In the genomic region with DNA sequence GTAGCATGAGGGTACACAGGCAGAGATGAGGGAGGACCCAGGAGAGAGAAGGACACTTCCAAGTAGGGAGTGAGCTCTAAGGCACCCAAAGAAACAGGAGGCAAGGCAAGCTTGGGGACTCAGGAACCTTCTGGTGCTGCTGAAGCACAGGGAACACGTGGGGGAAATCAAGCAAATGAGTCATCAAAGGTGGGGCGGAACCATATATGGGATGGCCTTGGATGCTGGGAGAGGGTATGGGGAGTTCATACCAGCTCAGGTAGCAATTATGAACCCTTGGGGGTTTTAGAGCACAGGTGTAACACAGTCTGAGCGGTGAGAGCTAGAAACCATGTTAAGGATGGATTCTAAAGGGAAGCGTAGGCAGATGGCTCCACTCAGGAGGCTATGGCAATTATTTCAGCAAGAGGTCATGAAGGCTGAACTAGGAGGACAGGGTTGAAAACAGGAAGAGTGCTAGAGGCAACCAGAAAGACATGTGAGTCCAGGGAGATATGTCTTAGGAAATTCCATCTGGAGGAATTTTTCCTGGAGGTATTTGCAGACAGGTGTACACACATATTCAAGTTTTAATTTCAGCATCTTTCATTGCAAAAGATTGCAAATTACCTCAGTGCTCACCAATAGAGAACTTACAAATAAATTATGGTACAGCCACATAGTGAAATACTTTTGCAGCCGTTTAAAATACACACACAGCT, we compare ENCODE assay signal across 12 cellular contexts.
DNase-seq lines count a peak whose midpoint lies in the region; ATAC-seq and TF ChIP-seq lines count a peak whose summit lies in the region.
"Had no signal": no experiment of that assay in that cellular context is flagged by ENCODE, and none has a peak within 500 bp of the region (broad histone marks: within the 10 kb centered on the region; RNA-seq: fewer than 3 reads in every experiment).

No MANE protein-coding gene starts in this region.

- 72% methylated on average over 5 of the region's 5 CpGs for WGBS in mammary epithelial cell (ENCODE audit: low coverage, missing lambda C conversion rate)
- WGBS in mesenchymal stem cell = 54% methylated on average over 4 of the region's 5 CpGs
- WGBS in thyroid gland, 2 donors = 73 to 88% methylated on average over 5 of the region's 5 CpGs

- H3K27me3 Mint-ChIP-seq in neural progenitor cell (ENCODE audit: insufficient read depth, low read depth) = peaks cover 2% of the 10 kb centered on the region

- peak; percentile 17 for DNase-seq in KBM-7
- peak; percentile 57 for DNase-seq in mammary epithelial cell
- DNase-seq in mesenchymal stem cell = peak; percentile 24
- no peak for DNase-seq in thyroid gland
- no peak for DNase-seq in neural progenitor cell (ENCODE audit: low spot score)
- no peak for DNase-seq in Ammon's horn (ENCODE audit: low spot score)
- DNase-seq: activated CD4-positive, alpha-beta T cell treated with anti-CD3 and anti-CD28 coated beads for 1 hour; NCI-H2029; stimulated activated naive CD4-positive, alpha-beta T cell treated with Interleukin-2 at 50 U/mL for 16 hours had no signal

- peaks cover 8% of the 10 kb centered on the region for H3F3A ChIP-seq in neural progenitor cell (ENCODE audit: low read depth)

- intact Hi-C loops in mammary epithelial cell (cut with micrococcal nuclease) = loop anchor here (5.0 kb wide), 1 partner anchor 41 kb away; no protein-coding TSS in a partner anchor
- intact Hi-C loops in thyroid gland (cut with DNase I) = no loop called here

- no peak overlapping the region for H2BK5ac ChIP-seq in mesenchymal stem cell (ENCODE audit: low read depth, low read length, poor library complexity, severe bottlenecking)

- H3K9ac ChIP-seq in mammary epithelial cell (ENCODE audit: insufficient read depth, low read length) = no peak overlapping the region
- no peak overlapping the region for H3K9ac ChIP-seq in mesenchymal stem cell (ENCODE audit: low read length)
- no peak overlapping the region for H3K9ac ChIP-seq in neural progenitor cell

- no peaks in the 10 kb centered on the region for H3K9me3 Mint-ChIP-seq in neural progenitor cell
- H3K9me3 Mint-ChIP-seq: mesothelial cell of epicardium had no signal

- peak overlapping the region; percentile 4 to 12 for H2BK12ac ChIP-seq in mesenchymal stem cell (ENCODE audit: low read length in 2 of 2)

- ATAC-seq in GM18907 (IDR thresholded peaks at IDR 0.05; ENCODE audit: unreplicated experiment) = no peak

- no peak for TF ChIP-seq POLR2A in thyroid gland (IDR thresholded peaks at IDR 0.05)

- H3K36me3 ChIP-seq in mammary epithelial cell (ENCODE audit: insufficient read depth, low read length) (no peaks in the 10 kb centered on the region), mesenchymal stem cell (ENCODE audit: control insufficient read depth in 1 of 2, insufficient read depth in 2 of 2, low read depth in 1 of 2, low read length in 2 of 2) (peaks cover 0 to 2% of the 10 kb centered on the region in 2 experiments), thyroid gland (no peaks in the 10 kb centered on the region), neural progenitor cell (no peaks in the 10 kb centered on the region)

- no peaks in the 10 kb centered on the region for H3K9me3 ChIP-seq in mammary epithelial cell (replicated peaks; ENCODE audit: insufficient read depth, low read length)
- H3K9me3 ChIP-seq in mesenchymal stem cell (ENCODE audit: control insufficient read depth, low read length) = no peaks in the 10 kb centered on the region
- H3K9me3 ChIP-seq in thyroid gland = no peaks in the 10 kb centered on the region
- no peaks in the 10 kb centered on the region for H3K9me3 ChIP-seq in neural progenitor cell (ENCODE audit: low read depth)
- H3K9me3 ChIP-seq: psoas muscle had no signal

- TF ChIP-seq CTCF in mammary epithelial cell (conservative IDR thresholded peaks at IDR 0.05 in 1 of 2, IDR thresholded peaks at IDR 0.05 in 1 of 2; ENCODE audit: extremely low read depth in 1 of 2, insufficient read depth in 1 of 2, low read depth in 1 of 2, low read length in 2 of 2) (no peak), thyroid gland (IDR thresholded peaks at IDR 0.05) (no peak), neural progenitor cell (IDR thresholded peaks at IDR 0.05) (no peak)

- H3K27me3 ChIP-seq in mammary epithelial cell (ENCODE audit: insufficient read depth, low read length) (no peaks in the 10 kb centered on the region), mesenchymal stem cell (ENCODE audit: control insufficient read depth in 1 of 2, insufficient read depth in 1 of 2, low read length in 2 of 2) (no peaks in the 10 kb centered on the region), thyroid gland (no peaks in the 10 kb centered on the region), neural progenitor cell (no peaks in the 10 kb centered on the region)

- H3K4me3 Mint-ChIP-seq in neural progenitor cell = no peak overlapping the region
- H3K4me3 Mint-ChIP-seq: mesothelial cell of epicardium had no signal

- H3K79me2 ChIP-seq in mammary epithelial cell (ENCODE audit: insufficient read depth, low read length) (peaks cover 63% of the 10 kb centered on the region), neural progenitor cell (ENCODE audit: low read depth) (no peaks in the 10 kb centered on the region)

- BruUV-seq in mammary epithelial cell (replicated peaks; lab: Mats Ljungman, UMichigan) = no TSS peak

- peaks cover 25% of the 10 kb centered on the region for H3K4me1 ChIP-seq in mammary epithelial cell (ENCODE audit: insufficient read depth, low read length)
- peaks cover 4% of the 10 kb centered on the region for H3K4me1 ChIP-seq in mesenchymal stem cell (ENCODE audit: control insufficient read depth, insufficient read depth, low read depth, low read length)
- peaks cover 35 to 40% of the 10 kb centered on the region in 2 donors for H3K4me1 ChIP-seq in thyroid gland
- peaks cover 15% of the 10 kb centered on the region for H3K4me1 ChIP-seq in neural progenitor cell

- H2AK5ac ChIP-seq in mesenchymal stem cell (ENCODE audit: low read length, severe bottlenecking) = no peak overlapping the region

- in situ Hi-C loops in KBM-7 (cut with MboI; ENCODE audit: low pct_unique_long_range_greater_than_20kb, low sequenced_read_pairs) = no loop called here
- in situ Hi-C loops in mammary epithelial cell (cut with MboI; ENCODE audit: low sequenced_read_pairs in 2 of 2) = no loop called here

- H3K27ac ChIP-seq in mammary epithelial cell (ENCODE audit: insufficient read depth, low read depth, low read length) = peak overlapping the region; percentile 52
- H3K27ac ChIP-seq in mesenchymal stem cell (ENCODE audit: low read length, poor library complexity, severe bottlenecking) = no peak overlapping the region
- peak overlapping the region in 2 of 3 donors; percentile 57 to 64 for H3K27ac ChIP-seq in thyroid gland
- H3K27ac ChIP-seq in neural progenitor cell = no peak overlapping the region
- H3K27ac ChIP-seq: psoas muscle had no signal

- H3K4me2 ChIP-seq in mammary epithelial cell (ENCODE audit: insufficient read depth, low read depth, low read length) = peak overlapping the region; percentile 22
- no peak overlapping the region for H3K4me2 ChIP-seq in mesenchymal stem cell (ENCODE audit: low read length, poor library complexity, severe bottlenecking)
- H3K4me2 ChIP-seq in neural progenitor cell = no peak overlapping the region

- peaks cover 28% of the 10 kb centered on the region for H3K4me1 Mint-ChIP-seq in neural progenitor cell

- H3K14ac ChIP-seq in mesenchymal stem cell (ENCODE audit: low read length in 2 of 2) = no peak overlapping the region

- dilution Hi-C loops in mammary epithelial cell (cut with HindIII; ENCODE audit: low sequenced_read_pairs) = no loop called here

- peaks cover 38% of the 10 kb centered on the region for H3K79me1 ChIP-seq in mesenchymal stem cell (replicated peaks; ENCODE audit: low read length, poor library complexity, severe bottlenecking)

- no peaks in the 10 kb centered on the region for H3K36me3 Mint-ChIP-seq in neural progenitor cell
- H3K36me3 Mint-ChIP-seq: mesothelial cell of epicardium had no signal

- no peak overlapping the region for H3K23ac ChIP-seq in mesenchymal stem cell (ENCODE audit: low read length in 2 of 2)

- peak overlapping the region; percentile 25 to 71 for H3K18ac ChIP-seq in mesenchymal stem cell (ENCODE audit: low read depth in 1 of 2, low read length in 2 of 2)

- H2BK120ac ChIP-seq in mesenchymal stem cell (ENCODE audit: low read depth, low read length) = no peak overlapping the region

- CTCF ChIA-PET in mammary epithelial cell (lab: Charles Lee; ENCODE audit: low non-redundant PET) = no interaction called here

- no peak overlapping the region for H3K27ac Mint-ChIP-seq in neural progenitor cell
- H3K27ac Mint-ChIP-seq: mesothelial cell of epicardium had no signal

- no peak overlapping the region for H2BK15ac ChIP-seq in mesenchymal stem cell (ENCODE audit: low read depth, poor library complexity, severe bottlenecking)

- H4K20me1 ChIP-seq in mammary epithelial cell (ENCODE audit: insufficient read depth, low read length) (no peaks in the 10 kb centered on the region), neural progenitor cell (ENCODE audit: low read depth) (no peaks in the 10 kb centered on the region)

- H4K8ac ChIP-seq in mesenchymal stem cell (ENCODE audit: low read length) = no peak overlapping the region

- peak overlapping the region; percentile 14 for H2AFZ ChIP-seq in mammary epithelial cell (ENCODE audit: low read depth, low read length)
- no peak overlapping the region for H2AFZ ChIP-seq in mesenchymal stem cell (ENCODE audit: low read depth, low read length)
- no peak overlapping the region for H2AFZ ChIP-seq in neural progenitor cell (replicated peaks)

- H3K4ac ChIP-seq in mesenchymal stem cell (ENCODE audit: low read depth in 1 of 2, low read length in 2 of 2) = peak overlapping the region in 1 of 2 experiments; percentile 22

- no peak overlapping the region for H3K4me3 ChIP-seq in mammary epithelial cell (replicated peaks in 1 of 3; ENCODE audit: insufficient read depth in 1 of 3, low read depth in 2 of 3, low read length in 3 of 3)
- H3K4me3 ChIP-seq in mesenchymal stem cell (ENCODE audit: insufficient read depth in 1 of 2, low read depth in 1 of 2, low read length in 2 of 2) = no peak overlapping the region
- H3K4me3 ChIP-seq in thyroid gland (replicated peaks in 1 of 3) = no peak overlapping the region
- H3K4me3 ChIP-seq in neural progenitor cell = no peak overlapping the region
- H3K4me3 ChIP-seq: psoas muscle had no signal

- H4K91ac ChIP-seq in mesenchymal stem cell (ENCODE audit: low read length) = no peak overlapping the region

Comparison
In these comparisons a context has a peak if more than half of its experiments do, and no peak if none do; other contexts are left out.
1. DNase-seq: peak in KBM-7 (single experiment), mammary epithelial cell (single experiment) and mesenchymal stem cell (single experiment); none in thyroid gland (0 of 2), neural progenitor cell (single experiment) and Ammon's horn (single experiment).
2. H3K27ac ChIP-seq: peak in mammary epithelial cell (single experiment) and thyroid gland (2 of 3); none in mesenchymal stem cell (single experiment) and neural progenitor cell (single experiment).